ENCODE assay signal across 8 cellular contexts in the genomic region with DNA sequence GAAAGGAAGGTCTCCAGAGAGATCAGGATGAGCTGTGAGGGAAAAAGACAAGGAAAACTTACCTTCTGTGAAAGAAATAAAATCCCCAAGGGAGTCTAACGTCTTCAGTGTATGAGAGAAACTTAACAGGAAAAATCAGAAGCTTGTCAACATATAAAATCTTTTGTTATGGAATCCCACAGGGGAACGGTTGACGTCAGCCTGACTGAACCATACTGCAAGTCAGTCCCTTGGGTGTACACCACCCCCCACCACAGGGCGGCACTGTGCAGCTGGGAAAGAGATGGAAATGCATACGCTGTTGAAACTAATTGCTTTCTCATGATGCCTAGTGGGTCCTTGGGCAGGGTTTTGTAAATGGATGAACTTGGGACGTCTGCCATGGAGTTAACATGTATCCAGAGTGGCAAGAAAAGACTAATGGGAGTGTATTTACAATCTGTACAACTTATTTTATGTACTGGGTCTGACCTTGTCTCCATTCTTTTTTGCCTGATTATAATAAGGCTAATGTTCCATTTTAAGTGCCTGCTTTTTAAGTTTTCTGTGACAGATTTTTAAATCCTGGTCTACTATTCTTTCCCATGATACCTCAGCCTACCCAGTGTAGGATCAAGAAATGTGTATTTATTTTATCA. TPM values are rescaled to one million over a fixed set of nuclear protein-coding genes. Genes with fewer than 3 reads are reported as not detected.
DNase-seq lines count a peak whose midpoint lies in the region; ATAC-seq, FAIRE-seq and TF ChIP-seq lines count a peak whose summit lies in the region.

No MANE protein-coding gene starts in this region.

- no peak overlapping the region for H3K9ac ChIP-seq in trophoblast cell (ENCODE audit: low read length)

- H3K27ac ChIP-seq in VCaP, result peak overlapping the region; percentile 39
- H3K27ac ChIP-seq in trophoblast cell (ENCODE audit: low read depth, low read length), result no peak overlapping the region
- no peak overlapping the region for H3K27ac ChIP-seq in aorta (ENCODE audit: low read depth in 1 of 2, low read length in 2 of 2)

- H2BK12ac ChIP-seq in trophoblast cell (ENCODE audit: low read length), result no peak overlapping the region

- H4K12ac ChIP-seq in trophoblast cell (ENCODE audit: low read depth, low read length), result no peak overlapping the region

- no peak overlapping the region for H3K4ac ChIP-seq in trophoblast cell (ENCODE audit: low read depth, low read length)

- H3K36me3 ChIP-seq in trophoblast cell (ENCODE audit: control insufficient read depth in 1 of 2, insufficient read depth in 2 of 2, low read length in 2 of 2) (peaks cover 8 to 18% of the 10 kb centered on the region in 2 experiments), aorta (ENCODE audit: control insufficient read depth in 1 of 2, insufficient read depth in 2 of 2, low read length in 1 of 2) (peaks cover 3 to 5% of the 10 kb centered on the region in 2 donors)

- H2AK5ac ChIP-seq in trophoblast cell (ENCODE audit: low read length), result no peak overlapping the region

- no peak overlapping the region for H3K14ac ChIP-seq in trophoblast cell (ENCODE audit: low read length)

- no peak overlapping the region for H3K18ac ChIP-seq in trophoblast cell (ENCODE audit: low read length)

- no peak for TF ChIP-seq POLR2A in H54 (IDR thresholded peaks at IDR 0.05; ENCODE audit: low read depth, low read length)

- DNase-seq in DMS53 treated with DMSO at 0.1 percent for 48 hours (lab: John Stamatoyannopoulos, UW; ENCODE audit: unreplicated experiment) (peak; percentile 35), H54 (ENCODE audit: insufficient read length, low spot score) (peak; percentile 50), NCI-H1105 (lab: John Stamatoyannopoulos, UW) (peak; percentile 52), trophoblast cell (peak; percentile 18 to 53), omental fat pad (ENCODE audit: low spot score) (no peak), aorta (no peak)

- H2BK5ac ChIP-seq in trophoblast cell (ENCODE audit: low read depth, low read length, poor library complexity), result no peak overlapping the region

- ATAC-seq in esophagus mucosa (peak; percentile 56), omental fat pad (ENCODE audit: low FRiP score) (no peak), aorta (ENCODE audit: low FRiP score) (no peak)

- H3K23ac ChIP-seq in trophoblast cell (ENCODE audit: low read length), result no peak overlapping the region

- H2AFZ ChIP-seq in trophoblast cell (ENCODE audit: insufficient read depth, low read length, poor library complexity), result no peak overlapping the region

- H3K27me3 ChIP-seq in trophoblast cell (ENCODE audit: insufficient read depth, low read length) (no peaks in the 10 kb centered on the region), aorta (ENCODE audit: control insufficient read depth in 1 of 2, insufficient read depth in 2 of 2, low read length in 1 of 2) (no peaks in the 10 kb centered on the region)

- H3K4me1 ChIP-seq in trophoblast cell (ENCODE audit: control insufficient read depth in 1 of 2, insufficient read depth in 2 of 2, low read length in 2 of 2) (peaks cover under 1 to 1% of the 10 kb centered on the region in 2 experiments), aorta (ENCODE audit: control insufficient read depth in 1 of 2, insufficient read depth in 2 of 2, low read length in 2 of 2) (no peaks in the 10 kb centered on the region)

- intact Hi-C loops in aorta (cut with DNase I), result no loop called here

- no peak for FAIRE-seq in H54 (lab: Jason Lieb, UNC)

- H3K4me2 ChIP-seq in trophoblast cell (ENCODE audit: low read length), result no peak overlapping the region

- no peak overlapping the region for H4K8ac ChIP-seq in trophoblast cell (ENCODE audit: low read depth, low read length)

- H4K91ac ChIP-seq in trophoblast cell (ENCODE audit: low read depth, low read length), result no peak overlapping the region

- no peaks in the 10 kb centered on the region for H3K79me1 ChIP-seq in trophoblast cell (ENCODE audit: low read length)

- H3K9me3 ChIP-seq in trophoblast cell (ENCODE audit: insufficient read depth, low read depth, low read length) (no peaks in the 10 kb centered on the region), aorta (ENCODE audit: control insufficient read depth, low read length) (no peaks in the 10 kb centered on the region)

- no peak overlapping the region for H3K4me3 ChIP-seq in trophoblast cell (ENCODE audit: low read depth, low read length)
- H3K4me3 ChIP-seq in aorta (ENCODE audit: low read length in 2 of 2), result no peak overlapping the region

- WGBS in trophoblast cell (ENCODE audit: extremely low coverage, insufficient coverage, insufficient read length), result no CpG with 5 or more reads among the region's 6 CpGs
- WGBS in aorta, 2 donors, result 46 to 58% methylated on average over 6 of the region's 6 CpGs

- H3K79me2 ChIP-seq in trophoblast cell (ENCODE audit: control insufficient read depth, insufficient read depth, low read length, poor library complexity), result no peaks in the 10 kb centered on the region

- TF ChIP-seq CTCF in VCaP (conservative IDR thresholded peaks at IDR 0.05) (peak; percentile 90), omental fat pad (IDR thresholded peaks at IDR 0.05) (no peak)

- H2BK120ac ChIP-seq in trophoblast cell (ENCODE audit: insufficient read depth, low read length, poor library complexity), result no peak overlapping the region

RNA-seq across cellular contexts. Expression of a gene that starts 22.7 kb away (rescaled TPM):
- 4.9 TPM for total RNA-seq in esophagus mucosa
- polyA plus RNA-seq in trophoblast cell (2013), result 2.8 TPM in 2 replicates
- 10 to 100 TPM in 1 of 4 donors, 1 to 10 TPM in 3; 6.6 to 18.5 (median 9.2) TPM for total RNA-seq in omental fat pad
- total RNA-seq in aorta, result 1 to 10 TPM; 7.2 to 8.1 TPM
- 1 to 10 TPM in 1 of 2 donors, under 1 TPM in 1; 0.50 to 3.0 TPM for polyA plus RNA-seq in aorta

RNA-seq across cellular contexts. Expression of a gene that starts 44.5 kb away (rescaled TPM):
- total RNA-seq in esophagus mucosa, result 159 TPM
- polyA plus RNA-seq in trophoblast cell (2013), result 15.9 and 17.9 TPM in 2 replicates
- total RNA-seq in omental fat pad, result 1 to 10 TPM in 2 of 4 donors, under 1 TPM in 2; 0.44 to 1.4 (median 1.0) TPM
- total RNA-seq in aorta, result 1 to 10 TPM; 1.9 to 3.8 TPM
- 1 to 10 TPM; 2.6 to 9.8 TPM for polyA plus RNA-seq in aorta

Comparison
In these comparisons a context has a peak if more than half of its experiments do, and no peak if none do; other contexts are left out.
1. DNase-seq: peak in DMS53 treated with DMSO at 0.1 percent for 48 hours (single experiment), H54 (single experiment), NCI-H1105 (single experiment) and trophoblast cell (2 of 2); none in omental fat pad (single experiment) and aorta (0 of 2).
2. RNA of a gene that starts 44.5 kb away (total RNA-seq): 159 TPM in esophagus mucosa (single experiment); 1.9 to 3.8 TPM in aorta and 0.44 to 1.4 TPM in omental fat pad; every median in the first group is over 10 times any median in the second.